19 cellular contexts compared by ENCODE assay signal in the genomic region with DNA sequence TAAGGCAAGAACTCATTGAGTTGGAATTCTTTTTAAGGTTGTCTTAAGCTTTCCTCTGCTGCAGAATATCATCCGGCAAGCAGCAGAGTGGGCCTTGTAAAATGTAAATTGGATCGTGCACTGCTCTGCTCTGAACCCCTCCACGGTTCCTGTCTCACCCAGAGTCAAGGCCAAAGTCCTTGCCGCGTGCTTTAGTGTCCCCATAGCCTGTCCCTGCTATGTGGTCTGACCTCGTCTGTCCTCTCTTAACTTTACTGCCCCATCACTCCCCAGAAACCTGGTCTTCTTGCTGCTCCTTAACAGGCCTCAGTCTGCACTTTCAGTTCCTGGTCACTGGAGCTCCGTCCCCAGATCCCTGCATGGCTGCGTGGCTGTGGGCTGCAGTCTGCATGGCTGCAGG.
"Had no signal": no experiment of that assay in that cellular context is flagged by ENCODE, and none has a peak within 500 bp of the region (broad histone marks: within the 10 kb centered on the region; RNA-seq: fewer than 3 reads in every experiment).

No MANE protein-coding gene starts in this region.

- DNase-seq: cerebellar nuclear complex; esophagus squamous epithelium; foreskin fibroblast; natural killer cell; spleen; stimulated activated CD4-positive, alpha-beta T cell treated with anti-CD3 and anti-CD28 coated beads, Interleukin-15, amount 100 ng/mL, for 24 hours; stimulated activated CD4-positive, alpha-beta T cell treated with anti-CD3 and anti-CD28 coated beads, Interleukin-1b, Interleukin-23, amount 100 ng/mL, for 48 hours; stimulated activated CD4-positive, alpha-beta T cell treated with anti-CD3 and anti-CD28 coated beads, Interleukin-4, amount 100 ng/mL, for 4 hours; stimulated activated naive CD4-positive, alpha-beta T cell; stomach; transverse colon had no signal

- H3K4me1 ChIP-seq: gastroesophageal sphincter, parathyroid adenoma, spleen, stomach, transverse colon had no signal

- H3K27me3 ChIP-seq: stomach had no signal

- ATAC-seq: gastroesophageal sphincter, left lobe of liver, natural killer cell, sciatic nerve had no signal

- H3K9me3 ChIP-seq: transverse colon had no signal

- H3K36me3 ChIP-seq: esophagus squamous epithelium, gastroesophageal sphincter, spleen, stomach, thoracic aorta, transverse colon had no signal

- H3K4me3 ChIP-seq: esophagus squamous epithelium, gastroesophageal sphincter, spleen, stomach, thoracic aorta, transverse colon had no signal

- H3K36me3 Mint-ChIP-seq: memory B cell, mesothelial cell of epicardium, natural killer cell had no signal

- H3K9me3 Mint-ChIP-seq: dendritic cell treated with granulocyte-macrophage colony-stimulating factor and Interleukin-4, amounts not matched to agents 40 ng/mL and 50 ng/mL, for 4 days; memory B cell; natural killer cell had no signal

- H3K27ac ChIP-seq: esophagus squamous epithelium, gastroesophageal sphincter, parathyroid adenoma, spleen, stomach, thoracic aorta, transverse colon had no signal

- H3K27ac Mint-ChIP-seq: dendritic cell treated with granulocyte-macrophage colony-stimulating factor and Interleukin-4, amounts not matched to agents 40 ng/mL and 50 ng/mL, for 4 days; memory B cell; mesothelial cell of epicardium; natural killer cell had no signal

- H3K4me3 Mint-ChIP-seq: dendritic cell treated with granulocyte-macrophage colony-stimulating factor and Interleukin-4, amounts not matched to agents 40 ng/mL and 50 ng/mL, for 4 days; memory B cell; mesothelial cell of epicardium; natural killer cell had no signal

- H3K4me1 Mint-ChIP-seq: memory B cell, natural killer cell had no signal
